9 cellular contexts compared by ENCODE assay signal in genomic region chr19:7888145-7888825, GRCh38. TPM values are rescaled to one million over a fixed set of nuclear protein-coding genes. Genes with fewer than 3 reads are reported as not detected.
DNase-seq lines count a peak whose midpoint lies in the region; ATAC-seq and TF ChIP-seq lines count a peak whose summit lies in the region.
"Had no signal": no experiment of that assay in that cellular context is flagged by ENCODE, and none has a peak within 500 bp of the region (broad histone marks: within the 10 kb centered on the region; RNA-seq: fewer than 3 reads in every experiment).

TSS of gene LRRC8E (plus strand) at chr19:7888510. CDS start at chr19:7895604, 7,094 bp downstream.

- intact Hi-C loops in left ventricle myocardium inferior (cut with micrococcal nuclease): no loop called here

- H3K27ac ChIP-seq in ACC112 (ENCODE audit: low read depth, low read length): no peak within 1 kb of the TSS
- no peak within 1 kb of the TSS for H3K27ac ChIP-seq in HUES48 (ENCODE audit: low read depth, low read length)
- H3K27ac ChIP-seq in left ventricle myocardium inferior (replicated peaks): no peak within 1 kb of the TSS

- H3K9me3 ChIP-seq in HUES48 (ENCODE audit: control insufficient read depth, insufficient read depth, low read length) (no peaks in the 10 kb centered on the region), left ventricle myocardium inferior (replicated peaks) (no peaks in the 10 kb centered on the region)

- peak within 1 kb of the TSS; percentile 44; the same call in 1 of the 2 replicates for H3K9ac ChIP-seq in HUES48 (ENCODE audit: low read depth, low read length)

- H3K36me3 Mint-ChIP-seq in activated T-cell treated with anti-CD3 and anti-CD28 coated beads, Interleukin-2, amount 50 U/mL, for 72 hours (ENCODE audit: insufficient read depth in 2 of 2): no peaks in the 10 kb centered on the region

- H3K79me2 ChIP-seq in ACC112 (ENCODE audit: control insufficient read depth, insufficient read depth, low read length, unreplicated experiment): peaks cover 3% of the 10 kb centered on the region

- H3K36me3 ChIP-seq in ACC112 (ENCODE audit: insufficient read depth, low read length): no peaks in the 10 kb centered on the region
- no peaks in the 10 kb centered on the region for H3K36me3 ChIP-seq in HUES48 (ENCODE audit: control insufficient read depth, insufficient read depth, low read length)
- no peaks in the 10 kb centered on the region for H3K36me3 ChIP-seq in left ventricle myocardium inferior

- peak within 1 kb of the TSS in 1 of 2 donors; percentile 40 for H3K4me3 Mint-ChIP-seq in activated T-cell treated with anti-CD3 and anti-CD28 coated beads, Interleukin-2, amount 50 U/mL, for 72 hours
- H3K4me3 Mint-ChIP-seq: central memory CD8-positive, alpha-beta T cell had no signal

- no peak within 1 kb of the TSS for H3K27ac Mint-ChIP-seq in activated T-cell treated with anti-CD3 and anti-CD28 coated beads, Interleukin-2, amount 50 U/mL, for 72 hours

- peak within 1 kb of the TSS; percentile 23 for H2AFZ ChIP-seq in ACC112 (ENCODE audit: low read length, unreplicated experiment)

- no peak for TF ChIP-seq CTCF in left ventricle myocardium inferior (IDR thresholded peaks at IDR 0.05; ENCODE audit: borderline replicate concordance)

- peaks cover 15% of the 10 kb centered on the region for H3K27me3 Mint-ChIP-seq in activated T-cell treated with anti-CD3 and anti-CD28 coated beads, Interleukin-2, amount 50 U/mL, for 72 hours (ENCODE audit: low read depth)

- H3K4me1 ChIP-seq in ACC112 (ENCODE audit: control insufficient read depth, insufficient read depth, low read length, unreplicated experiment): no peaks in the 10 kb centered on the region
- no peaks in the 10 kb centered on the region for H3K4me1 ChIP-seq in HUES48 (ENCODE audit: control insufficient read depth, insufficient read depth, low read length)
- peaks cover 8% of the 10 kb centered on the region for H3K4me1 ChIP-seq in left ventricle myocardium inferior

- H3K4me3 ChIP-seq in ACC112 (ENCODE audit: low read depth, low read length) (peak within 1 kb of the TSS; percentile 92), HUES48 (ENCODE audit: low read depth, low read length) (peak within 1 kb of the TSS; percentile 70), left ventricle myocardium inferior (peak within 1 kb of the TSS; percentile 65), skeletal muscle cell (ENCODE audit: low read depth, low read length) (peak within 1 kb of the TSS; percentile 64)

- peak; percentile 48 to 54 for DNase-seq in activated T-cell treated with anti-CD3 and anti-CD28 coated beads, Interleukin-2, amount 50 U/mL, for 72 hours
- no peak for DNase-seq in left ventricle myocardium inferior
- DNase-seq in skeletal muscle cell (ENCODE audit: low read depth): no peak
- no peak for DNase-seq in superior temporal gyrus (ENCODE audit: extremely low spot score)

- H3K27me3 ChIP-seq in ACC112 (ENCODE audit: insufficient read depth, low read length) (no peaks in the 10 kb centered on the region), HUES48 (ENCODE audit: control insufficient read depth, insufficient read depth, low read length) (peaks cover 7% of the 10 kb centered on the region; the same call in 1 of the 2 replicates), left ventricle myocardium inferior (ENCODE audit: low read depth) (peaks cover 51% of the 10 kb centered on the region)

- H3K9me3 Mint-ChIP-seq in activated T-cell treated with anti-CD3 and anti-CD28 coated beads, Interleukin-2, amount 50 U/mL, for 72 hours: no peaks in the 10 kb centered on the region
- H3K9me3 Mint-ChIP-seq: central memory CD8-positive, alpha-beta T cell had no signal

- H3K4me1 Mint-ChIP-seq in activated T-cell treated with anti-CD3 and anti-CD28 coated beads, Interleukin-2, amount 50 U/mL, for 72 hours (ENCODE audit: low read depth): no peaks in the 10 kb centered on the region
- H3K4me1 Mint-ChIP-seq: central memory CD8-positive, alpha-beta T cell had no signal

- ATAC-seq in activated T-cell treated with anti-CD3 and anti-CD28 coated beads, Interleukin-2, amount 50 U/mL, for 72 hours (replicated peaks in 1 of 2): peak; percentile 78 to 88
- ATAC-seq in HG03571 (IDR thresholded peaks at IDR 0.05; ENCODE audit: unreplicated experiment) (no peak), GM19463 (IDR thresholded peaks at IDR 0.05; ENCODE audit: unreplicated experiment) (no peak)

RNA-seq across cellular contexts. Expression of gene LRRC8E, which starts in this region (rescaled TPM):
- total RNA-seq in activated T-cell treated with anti-CD3 and anti-CD28 coated beads, Interleukin-2, amount 50 U/mL, for 72 hours: not detected
- 0.44 TPM for total RNA-seq in left ventricle myocardium inferior

Comparison
In these comparisons a context has a peak if more than half of its experiments do, and no peak if none do; other contexts are left out.
1. Peak in DNase-seq and ATAC-seq in activated T-cell treated with anti-CD3 and anti-CD28 coated beads, Interleukin-2, amount 50 U/mL, for 72 hours; RNA of the gene not detected or under 1 TPM.